Comparison of ENCODE assay signal across 15 cellular contexts in genomic region chr6:128493877-128494276, GRCh38. TPM values are rescaled to one million over a fixed set of nuclear protein-coding genes. Genes with fewer than 3 reads are reported as not detected.
DNase-seq lines count a peak whose midpoint lies in the region; ATAC-seq, FAIRE-seq and TF ChIP-seq lines count a peak whose summit lies in the region.
"Had no signal": no experiment of that assay in that cellular context is flagged by ENCODE, and none has a peak within 500 bp of the region (broad histone marks: within the 10 kb centered on the region; RNA-seq: fewer than 3 reads in every experiment).

No MANE protein-coding gene starts in this region.

- ATAC-seq in GM18505 (IDR thresholded peaks at IDR 0.05; ENCODE audit: unreplicated experiment) (peak; percentile 55), GM21367 (IDR thresholded peaks at IDR 0.05; ENCODE audit: unreplicated experiment) (peak; percentile 54), HG03139 (IDR thresholded peaks at IDR 0.05; ENCODE audit: unreplicated experiment) (peak; percentile 65)
- ATAC-seq: activated naive CD8-positive, alpha-beta T cell treated with anti-CD3 and anti-CD28 coated beads, Interleukin-2, amount 50 U/mL, for 24 hours; left colon; stimulated activated memory B cell treated with anti-CD40 and anti-IgM and Interleukin-4, amounts not matched to agents 10 μg/mL and 1 μg/mL and 100 μg/mL, for 72 hours had no signal

- intact Hi-C loops in colonic mucosa (cut with DNase I), result no loop called here

- in situ Hi-C loops in HAP-1 (cut with MboI; ENCODE audit: low sequenced_read_pairs), result no loop called here

- TF ChIP-seq POLR2A in GM18505 (IDR thresholded peaks at IDR 0.05; ENCODE audit: borderline replicate concordance, extremely low read depth, insufficient read depth, insufficient read length), result no peak

- H3K4me3 ChIP-seq in colonic mucosa (no peak overlapping the region), HAP-1 (no peak overlapping the region)

- TF ChIP-seq CTCF in colonic mucosa (IDR thresholded peaks at IDR 0.05), result no peak

- FAIRE-seq in urothelium cell line (lab: Jason Lieb, UNC), result no peak
- FAIRE-seq: GM18507 had no signal

- no peaks in the 10 kb centered on the region for H3K9me3 ChIP-seq in colonic mucosa
- H3K9me3 ChIP-seq in HAP-1, result no peaks in the 10 kb centered on the region

- H3K27me3 ChIP-seq in colonic mucosa (no peaks in the 10 kb centered on the region), HAP-1 (ENCODE audit: low read depth) (no peaks in the 10 kb centered on the region)

- DNase-seq in colonic mucosa (no peak), HAP-1 (ENCODE audit: low spot score in 2 of 2) (no peak), D341Med (ENCODE audit: low spot score) (no peak), urothelium cell line (ENCODE audit: low spot score) (no peak), NCI-H2029 (lab: John Stamatoyannopoulos, UW) (no peak)
- DNase-seq: activated naive CD8-positive, alpha-beta T cell treated with anti-CD3 and anti-CD28 coated beads, Interleukin-2, amount 50 U/mL, for 24 hours; activated T-cell treated with anti-CD3 and anti-CD28 coated beads for 4 hours; glutamatergic neuron; left colon; naive B cell had no signal

- H3K27ac ChIP-seq in colonic mucosa, result peak overlapping the region; percentile 56

- no peak overlapping the region for H3K9ac ChIP-seq in colonic mucosa (ENCODE audit: low read depth in 2 of 2, low read length in 2 of 2)

- H3K4me1 ChIP-seq in colonic mucosa (peaks cover 21% of the 10 kb centered on the region), HAP-1 (peaks cover 36% of the 10 kb centered on the region)

- H3K36me3 ChIP-seq in colonic mucosa (no peaks in the 10 kb centered on the region), HAP-1 (replicated peaks) (no peaks in the 10 kb centered on the region)

RNA-seq across cellular contexts. Expression of gene PTPRK, which starts 26.5 kb away (rescaled TPM):
- 100 to 1,000 TPM in 1 of 2 donors, 10 to 100 TPM in 1; 94.1 to 117 TPM for total RNA-seq in colonic mucosa
